10 cellular contexts compared by ENCODE assay signal in the genomic region with DNA sequence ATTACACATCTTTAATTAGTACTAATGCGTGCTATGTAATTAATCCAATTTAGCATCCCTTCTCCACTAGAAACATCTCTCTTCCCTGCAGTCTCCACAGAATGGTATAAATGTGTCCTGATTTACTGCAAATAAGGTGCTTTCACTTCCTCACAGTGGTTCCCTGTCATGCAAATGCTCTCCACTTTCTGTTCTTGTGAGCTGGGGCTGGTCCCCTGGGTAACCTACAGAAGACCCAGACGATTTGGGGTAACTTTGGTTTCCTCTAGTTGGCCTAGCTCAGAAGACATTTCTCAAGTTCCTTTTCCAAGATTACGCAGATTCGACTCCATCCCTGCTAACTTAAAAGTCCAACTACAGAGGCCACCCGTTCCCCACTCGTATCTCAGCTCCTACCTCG. TPM values are rescaled to one million over a fixed set of nuclear protein-coding genes. Genes with fewer than 3 reads are reported as not detected.
DNase-seq lines count a peak whose midpoint lies in the region; ATAC-seq lines count a peak whose summit lies in the region.
"Had no signal": no experiment of that assay in that cellular context is flagged by ENCODE, and none has a peak within 500 bp of the region (broad histone marks: within the 10 kb centered on the region; RNA-seq: fewer than 3 reads in every experiment).

No MANE protein-coding gene starts in this region.

- ATAC-seq in GM18873 (IDR thresholded peaks at IDR 0.05; ENCODE audit: low FRiP score, unreplicated experiment) (peak; percentile 98), HG02588 (IDR thresholded peaks at IDR 0.05; ENCODE audit: unreplicated experiment) (peak; percentile 98), HG03558 (IDR thresholded peaks at IDR 0.05; ENCODE audit: extremely low read depth, unreplicated experiment) (peak; percentile 97)
- peak; percentile 41 for ATAC-seq in naive thymus-derived CD4-positive, alpha-beta T cell
- ATAC-seq in activated T-cell treated with anti-CD3 and anti-CD28 coated beads, Interleukin-2, amount 50 U/mL, for 4 hours = no peak
- ATAC-seq: T-cell had no signal

- no peak overlapping the region for H3K4me3 Mint-ChIP-seq in naive thymus-derived CD4-positive, alpha-beta T cell
- no peak overlapping the region for H3K4me3 Mint-ChIP-seq in activated T-cell treated with anti-CD3 and anti-CD28 coated beads, Interleukin-2, amount 50 U/mL, for 4 hours
- H3K4me3 Mint-ChIP-seq: activated naive CD4-positive, alpha-beta T cell treated with anti-CD3 and anti-CD28 coated beads, Interleukin-2, amount 50 U/mL, for 24 hours; T-cell had no signal

- no peaks in the 10 kb centered on the region for H3K4me1 ChIP-seq in naive thymus-derived CD4-positive, alpha-beta T cell (ENCODE audit: control insufficient read depth in 2 of 2, insufficient read depth in 2 of 2, low read length in 2 of 2)

- peaks cover 0 to 3% (median 0%) of the 10 kb centered on the region in 7 donors for H3K4me1 Mint-ChIP-seq in naive thymus-derived CD4-positive, alpha-beta T cell
- H3K4me1 Mint-ChIP-seq in activated T-cell treated with anti-CD3 and anti-CD28 coated beads, Interleukin-2, amount 50 U/mL, for 4 hours (ENCODE audit: low read depth) = no peaks in the 10 kb centered on the region
- H3K4me1 Mint-ChIP-seq: activated naive CD4-positive, alpha-beta T cell treated with anti-CD3 and anti-CD28 coated beads, Interleukin-2, amount 50 U/mL, for 24 hours; T-cell had no signal

- no peak for DNase-seq in naive thymus-derived CD4-positive, alpha-beta T cell
- DNase-seq in activated T-cell treated with anti-CD3 and anti-CD28 coated beads, Interleukin-2, amount 50 U/mL, for 4 hours = no peak
- DNase-seq in iPS-NIHi11 (ENCODE audit: low spot score) = no peak
- DNase-seq in NCI-H2196 treated with DMSO at 0.1 percent for 48 hours (lab: John Stamatoyannopoulos, UW; ENCODE audit: unreplicated experiment) = no peak
- DNase-seq in effector CD4-positive, alpha-beta T cell = no peak

- no peaks in the 10 kb centered on the region for H3K27me3 ChIP-seq in naive thymus-derived CD4-positive, alpha-beta T cell (ENCODE audit: control insufficient read depth in 2 of 2, insufficient read depth in 2 of 2, low read length in 2 of 2)

- H3K9me3 ChIP-seq in naive thymus-derived CD4-positive, alpha-beta T cell (ENCODE audit: control insufficient read depth in 2 of 3, low read length in 3 of 3) = no peaks in the 10 kb centered on the region

- H3K27ac Mint-ChIP-seq in naive thymus-derived CD4-positive, alpha-beta T cell = no peak overlapping the region
- H3K27ac Mint-ChIP-seq: activated naive CD4-positive, alpha-beta T cell treated with anti-CD3 and anti-CD28 coated beads, Interleukin-2, amount 50 U/mL, for 24 hours; T-cell had no signal

- H3K36me3 ChIP-seq in naive thymus-derived CD4-positive, alpha-beta T cell (ENCODE audit: control insufficient read depth in 2 of 3, insufficient read depth in 3 of 3, low read length in 3 of 3) = no peaks in the 10 kb centered on the region

- H3K36me3 Mint-ChIP-seq in naive thymus-derived CD4-positive, alpha-beta T cell = peaks cover 0 to 6% (median 0%) of the 10 kb centered on the region in 5 donors
- no peaks in the 10 kb centered on the region for H3K36me3 Mint-ChIP-seq in activated T-cell treated with anti-CD3 and anti-CD28 coated beads, Interleukin-2, amount 50 U/mL, for 4 hours (ENCODE audit: insufficient read depth)
- H3K36me3 Mint-ChIP-seq: T-cell had no signal

- H3K27me3 Mint-ChIP-seq in naive thymus-derived CD4-positive, alpha-beta T cell = peaks cover 0 to 23% (median 12%) of the 10 kb centered on the region in 5 donors
- H3K27me3 Mint-ChIP-seq in activated T-cell treated with anti-CD3 and anti-CD28 coated beads, Interleukin-2, amount 50 U/mL, for 4 hours (ENCODE audit: low read depth) = peaks cover 8% of the 10 kb centered on the region

- no peak overlapping the region for H3K4me3 ChIP-seq in naive thymus-derived CD4-positive, alpha-beta T cell (ENCODE audit: low read length)

- H3K9me3 Mint-ChIP-seq in naive thymus-derived CD4-positive, alpha-beta T cell = peaks cover 0 to 15% (median 4%) of the 10 kb centered on the region in 11 donors
- H3K9me3 Mint-ChIP-seq in activated T-cell treated with anti-CD3 and anti-CD28 coated beads, Interleukin-2, amount 50 U/mL, for 4 hours = peaks cover 8% of the 10 kb centered on the region

- intact Hi-C loops in naive thymus-derived CD4-positive, alpha-beta T cell (cut with micrococcal nuclease) = no loop called here

- CTCF ChIA-PET in naive thymus-derived CD4-positive, alpha-beta T cell (lab: Charles Lee) = no interaction called here

- POLR2A ChIA-PET in naive thymus-derived CD4-positive, alpha-beta T cell (lab: Charles Lee) = no interaction called here

- H3K27ac ChIP-seq in naive thymus-derived CD4-positive, alpha-beta T cell (ENCODE audit: low read depth, low read length) = no peak overlapping the region

RNA-seq across cellular contexts. Expression of a gene that starts 29.0 kb away (rescaled TPM):
- 10 to 100 TPM in 1 of 5 experiments, 1 to 10 TPM in 4; 3.7 to 10.3 (median 4.2) TPM for total RNA-seq in naive thymus-derived CD4-positive, alpha-beta T cell
- 1 to 10 TPM; 1.1 to 2.0 TPM for polyA plus RNA-seq in naive thymus-derived CD4-positive, alpha-beta T cell
- total RNA-seq in activated T-cell treated with anti-CD3 and anti-CD28 coated beads, Interleukin-2, amount 50 U/mL, for 4 hours = 1 to 10 TPM; 2.6 to 4.7 (median 2.9) TPM

Comparison
In these comparisons a context has a peak if more than half of its experiments do, and no peak if none do; other contexts are left out.
1. ATAC-seq: peak in GM18873 (single experiment), HG02588 (single experiment), HG03558 (single experiment) and naive thymus-derived CD4-positive, alpha-beta T cell (single experiment); none in activated T-cell treated with anti-CD3 and anti-CD28 coated beads, Interleukin-2, amount 50 U/mL, for 4 hours (0 of 2).